In the genomic region with DNA sequence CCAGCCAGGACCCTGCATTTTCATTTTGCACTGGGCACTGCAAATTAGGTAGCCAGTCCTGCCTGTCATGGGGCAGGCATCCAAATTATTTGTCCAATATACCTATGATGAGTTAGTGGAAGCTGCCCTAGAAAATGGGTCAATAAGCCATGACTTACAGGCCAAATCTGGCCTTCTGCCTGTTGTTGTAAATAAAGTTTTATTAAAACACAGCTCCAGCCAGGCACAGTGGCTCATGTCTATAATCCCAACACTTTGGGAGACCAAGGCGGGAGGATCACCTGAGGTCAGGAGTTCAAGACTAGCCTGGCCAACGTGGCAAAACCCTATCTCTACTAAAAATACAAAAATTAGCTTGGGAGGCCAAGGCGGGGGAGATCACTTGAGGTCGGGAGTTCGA, we compare ENCODE assay signal across 3 cellular contexts.
TF ChIP-seq lines count a peak whose summit lies in the region.

No MANE protein-coding gene starts in this region.

TF ChIP-seq in HepG2, 621 proteins besides CTCF, POLR2A, EP300 and RAD21:
- TF ChIP-seq NRL (CRISPR knock-in tag; IDR thresholded peaks at IDR 0.05; ENCODE audit: borderline replicate concordance), result no peak
- TF ChIP-seq ZBTB40 (IDR thresholded peaks at IDR 0.05), result 0 out of 2 replicates have a peak, but pooled peaks have one; percentile 13
- TF ChIP-seq ZBTB40 (CRISPR knock-in tag; IDR thresholded peaks at IDR 0.05), result peak; percentile 95

TF ChIP-seq in GM12878, 131 proteins besides CTCF, POLR2A, EP300 and RAD21:
- peak; percentile 30; the same call in 1 of the 2 replicates for TF ChIP-seq ZBTB40 (IDR thresholded peaks at IDR 0.05; ENCODE audit: borderline replicate concordance)
- TF ChIP-seq CHD1 (IDR thresholded peaks at IDR 0.05; ENCODE audit: low read depth, low read length), result no peak

TF ChIP-seq in K562, 482 proteins besides CTCF, POLR2A, EP300 and RAD21:
- no peak for TF ChIP-seq KLF6 (CRISPR knock-in tag; IDR thresholded peaks at IDR 0.05; ENCODE audit: borderline replicate concordance)
- TF ChIP-seq ZBTB40 (IDR thresholded peaks at IDR 0.05), result peak; percentile 89
- no peak for TF ChIP-seq ZBTB40 (CRISPR knock-in tag; IDR thresholded peaks at IDR 0.05)
